22 cellular contexts compared by ENCODE assay signal in genomic region chr9:16128003-16128402, GRCh38.
"Had no signal": no experiment of that assay in that cellular context is flagged by ENCODE, and none has a peak within 500 bp of the region (broad histone marks: within the 10 kb centered on the region; RNA-seq: fewer than 3 reads in every experiment).

No MANE protein-coding gene starts in this region.

- H3K36me3 Mint-ChIP-seq: naive B cell; stimulated activated effector memory CD8-positive, alpha-beta T cell treated with anti-CD3 and anti-CD28 coated beads, Interleukin-12 subunit alpha, Interleukin-12 subunit beta, amount 100 ng/mL, for 72 hours had no signal

- H3K27me3 ChIP-seq: heart left ventricle, neutrophil, right lobe of liver, stomach, transverse colon had no signal

- H3K36me3 ChIP-seq: heart left ventricle, neutrophil, right lobe of liver, stomach, thoracic aorta, transverse colon had no signal

- H3K4me3 Mint-ChIP-seq: naive B cell; nephron; stimulated activated effector memory CD8-positive, alpha-beta T cell treated with anti-CD3 and anti-CD28 coated beads, Interleukin-12 subunit alpha, Interleukin-12 subunit beta, amount 100 ng/mL, for 72 hours had no signal

- ATAC-seq: heart left ventricle; left colon; left ventricle myocardium superior; psoas muscle; right lobe of liver; stimulated activated effector memory CD8-positive, alpha-beta T cell treated with anti-CD3 and anti-CD28 coated beads, Interleukin-12 subunit alpha, Interleukin-12 subunit beta, amount 100 ng/mL, for 72 hours had no signal

- FAIRE-seq: frontal cortex had no signal

- H3K4me3 ChIP-seq: coronary artery, heart left ventricle, lung, psoas muscle, right lobe of liver, stomach, thoracic aorta, transverse colon had no signal

- H3K4me1 Mint-ChIP-seq: naive B cell; stimulated activated effector memory CD8-positive, alpha-beta T cell treated with anti-CD3 and anti-CD28 coated beads, Interleukin-12 subunit alpha, Interleukin-12 subunit beta, amount 100 ng/mL, for 72 hours had no signal

- H3K4me1 ChIP-seq: heart left ventricle, psoas muscle, right lobe of liver, stomach, transverse colon had no signal

- H3K27ac ChIP-seq: coronary artery, heart left ventricle, neutrophil, psoas muscle, right lobe of liver, stomach, thoracic aorta, transverse colon had no signal

- H3K9me3 ChIP-seq: neutrophil, psoas muscle, right lobe of liver, thoracic aorta, transverse colon had no signal

- DNase-seq: effector CD4-positive, alpha-beta T cell; heart left ventricle; hippocampal formation; left colon; left ventricle myocardium superior; mesendoderm; naive B cell; psoas muscle; retina; right lobe of liver; stimulated activated CD4-positive, alpha-beta T cell treated with anti-CD3 and anti-CD28 coated beads, Interleukin-4, amount 100 ng/mL, for 1 hour; stimulated activated CD8-positive, alpha-beta memory T cell treated with anti-CD3 and anti-CD28 coated beads, Interleukin-4, amount 100 ng/mL, for 48 hours; stomach; substantia nigra; transverse colon had no signal

- H3K27ac Mint-ChIP-seq: naive B cell; stimulated activated effector memory CD8-positive, alpha-beta T cell treated with anti-CD3 and anti-CD28 coated beads, Interleukin-12 subunit alpha, Interleukin-12 subunit beta, amount 100 ng/mL, for 72 hours had no signal
